Comparison of ENCODE assay signal across 19 cellular contexts in the genomic region with DNA sequence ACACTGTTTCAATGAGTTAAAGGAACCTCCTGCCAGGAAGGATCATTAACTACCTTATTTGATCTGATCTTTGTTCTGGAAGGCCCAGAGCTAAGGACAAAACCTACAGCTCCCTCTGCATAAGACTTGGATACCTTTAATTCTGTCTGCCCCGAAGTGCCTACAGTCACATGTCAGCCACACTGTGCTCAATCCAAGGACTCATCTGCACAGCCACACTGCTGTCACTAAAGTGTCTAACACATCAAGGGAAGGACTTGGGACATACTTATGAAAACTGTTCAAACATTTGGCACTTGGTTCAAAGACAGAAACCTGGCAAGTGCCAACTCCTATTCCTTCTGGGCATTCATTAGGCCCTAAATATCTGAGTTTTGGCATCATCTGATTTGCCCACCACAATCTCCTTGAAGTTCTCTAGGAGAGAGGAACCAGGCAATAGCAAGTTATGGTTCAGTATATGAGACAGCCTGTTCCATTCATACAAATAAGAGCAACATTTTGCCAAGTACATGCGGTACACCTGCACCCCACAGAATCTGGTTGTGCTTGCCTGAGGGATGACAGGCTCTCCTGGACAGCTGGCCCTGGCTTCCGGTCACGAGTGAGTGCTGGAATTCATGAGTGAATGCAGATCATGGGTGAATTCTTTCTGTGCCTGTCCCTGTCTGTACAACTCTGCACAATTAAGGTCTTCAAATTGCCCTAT.
"Had no signal": no experiment of that assay in that cellular context is flagged by ENCODE, and none has a peak within 500 bp of the region (broad histone marks: within the 10 kb centered on the region; RNA-seq: fewer than 3 reads in every experiment).

No MANE protein-coding gene starts in this region.

- ATAC-seq: mucosa of descending colon had no signal

- H3K27me3 ChIP-seq: breast epithelium, thyroid gland had no signal

- H3K27ac ChIP-seq: breast epithelium, epithelial cell of prostate, thyroid gland had no signal

- H3K4me1 ChIP-seq: breast epithelium, thyroid gland had no signal

- H3K27ac Mint-ChIP-seq: activated B cell treated with CpG ODN at 0.5 μM for 24 hours; activated CD4-positive, alpha-beta memory T cell treated with anti-CD3 and anti-CD28 coated beads for 36 hours; activated naive CD8-positive, alpha-beta T cell treated with anti-CD3 and anti-CD28 coated beads, Interleukin-2, amount 10 ng/mL, durations not matched to agents 7 days and 5 days; nephron progenitor cell; stimulated activated naive CD8-positive, alpha-beta T cell treated with anti-CD3 and anti-CD28 coated beads, Interleukin-15, Interleukin-2, amounts not matched to agents 100 ng/mL and 50 ng/mL, for 24 hours had no signal

- DNase-seq: activated B cell treated with CpG ODN at 0.5 μM for 24 hours; activated CD4-positive, alpha-beta memory T cell treated with anti-CD3 and anti-CD28 coated beads for 36 hours; activated CD4-positive, alpha-beta T cell treated with anti-CD3 and anti-CD28 coated beads for 4 hours; activated naive CD4-positive, alpha-beta T cell treated with Interleukin-2 at 50 U/mL for 16 hours; activated naive CD8-positive, alpha-beta T cell treated with anti-CD3 and anti-CD28 coated beads, Interleukin-2, amount 10 ng/mL, durations not matched to agents 7 days and 5 days; activated T-cell treated with anti-CD3 and anti-CD28 coated beads, Interleukin-2, amount 50 U/mL, for 48 hours; amniotic stem cell; foreskin fibroblast; hypothalamus; mesenchymal stem cell; mucosa of descending colon; nephron progenitor cell; substantia nigra; T-helper 1 cell; T1000; thyroid gland had no signal

- H3K9me3 ChIP-seq: breast epithelium, mucosa of descending colon, thyroid gland had no signal

- H3K36me3 Mint-ChIP-seq: activated CD4-positive, alpha-beta memory T cell treated with anti-CD3 and anti-CD28 coated beads for 36 hours; activated naive CD8-positive, alpha-beta T cell treated with anti-CD3 and anti-CD28 coated beads, Interleukin-2, amount 10 ng/mL, durations not matched to agents 7 days and 5 days had no signal

- H3K36me3 ChIP-seq: breast epithelium, thyroid gland had no signal

- H3K9me3 Mint-ChIP-seq: activated B cell treated with CpG ODN at 0.5 μM for 24 hours; activated CD4-positive, alpha-beta memory T cell treated with anti-CD3 and anti-CD28 coated beads for 36 hours; activated naive CD8-positive, alpha-beta T cell treated with anti-CD3 and anti-CD28 coated beads, Interleukin-2, amount 10 ng/mL, durations not matched to agents 7 days and 5 days; nephron progenitor cell; stimulated activated naive CD8-positive, alpha-beta T cell treated with anti-CD3 and anti-CD28 coated beads, Interleukin-15, Interleukin-2, amounts not matched to agents 100 ng/mL and 50 ng/mL, for 24 hours had no signal

- H3K4me3 ChIP-seq: breast epithelium, mucosa of descending colon, thyroid gland had no signal

- H3K4me3 Mint-ChIP-seq: activated B cell treated with CpG ODN at 0.5 μM for 24 hours; activated CD4-positive, alpha-beta memory T cell treated with anti-CD3 and anti-CD28 coated beads for 36 hours; activated naive CD8-positive, alpha-beta T cell treated with anti-CD3 and anti-CD28 coated beads, Interleukin-2, amount 10 ng/mL, durations not matched to agents 7 days and 5 days; nephron progenitor cell; stimulated activated naive CD8-positive, alpha-beta T cell treated with anti-CD3 and anti-CD28 coated beads, Interleukin-15, Interleukin-2, amounts not matched to agents 100 ng/mL and 50 ng/mL, for 24 hours had no signal

- H3K27me3 Mint-ChIP-seq: stimulated activated naive CD8-positive, alpha-beta T cell treated with anti-CD3 and anti-CD28 coated beads, Interleukin-15, Interleukin-2, amounts not matched to agents 100 ng/mL and 50 ng/mL, for 24 hours had no signal

- H3K4me1 Mint-ChIP-seq: activated B cell treated with CpG ODN at 0.5 μM for 24 hours; activated naive CD8-positive, alpha-beta T cell treated with anti-CD3 and anti-CD28 coated beads, Interleukin-2, amount 10 ng/mL, durations not matched to agents 7 days and 5 days had no signal
